Comparison of ENCODE assay signal across 36 cellular contexts in genomic region chr11:60338053-60338452, GRCh38. TPM values are rescaled to one million over a fixed set of nuclear protein-coding genes. Genes with fewer than 3 reads are reported as not detected.
"Had no signal": no experiment of that assay in that cellular context is flagged by ENCODE, and none has a peak within 500 bp of the region (broad histone marks: within the 10 kb centered on the region; RNA-seq: fewer than 3 reads in every experiment).

No MANE protein-coding gene starts in this region.

- ATAC-seq: activated CD8-positive, alpha-beta T cell treated with anti-CD3 and anti-CD28 coated beads for 36 hours; activated naive CD8-positive, alpha-beta T cell treated with anti-CD3 and anti-CD28 coated beads, Interleukin-2, amount 50 U/mL, for 24 hours; activated T-helper 17 cell treated with anti-CD3 and anti-CD28 coated beads, Interleukin-2, amount 50 U/mL, for 72 hours; body of pancreas; effector memory CD8-positive, alpha-beta T cell; foreskin keratinocyte; gastrocnemius medialis; heart left ventricle had no signal

- H3K27me3 Mint-ChIP-seq: activated B cell treated with CpG ODN at 0.5 μM for 24 hours had no signal

- H3K9me3 ChIP-seq: adrenal gland, body of pancreas, esophagus muscularis mucosa, gastrocnemius medialis, heart left ventricle had no signal

- H3K4me3 ChIP-seq: adrenal gland, body of pancreas, esophagus muscularis mucosa, gastrocnemius medialis, heart left ventricle had no signal

- H3K27ac ChIP-seq: adrenal gland, body of pancreas, esophagus muscularis mucosa, foreskin keratinocyte, gastrocnemius medialis, WERI-Rb-1 had no signal

- H3K4me3 Mint-ChIP-seq: activated B cell treated with CpG ODN at 0.5 μM for 24 hours; activated CD8-positive, alpha-beta T cell treated with anti-CD3 and anti-CD28 coated beads for 36 hours; activated naive CD4-positive, alpha-beta T cell treated with anti-CD3 and anti-CD28 coated beads, Interleukin-2, amount 50 U/mL, for 24 hours; activated naive CD8-positive, alpha-beta T cell treated with anti-CD3 and anti-CD28 coated beads for 36 hours; activated naive CD8-positive, alpha-beta T cell treated with anti-CD3 and anti-CD28 coated beads, Interleukin-2, amount 50 U/mL, for 24 hours; activated T-helper 17 cell treated with anti-CD3 and anti-CD28 coated beads, Interleukin-2, amount 50 U/mL, for 72 hours; effector memory CD8-positive, alpha-beta T cell; T-helper 1 cell treated with Interleukin-12 subunit alpha and Interleukin-12 subunit beta and Interleukin-4 antibody, amounts not matched to agents 30 μg/mL and 1 μg/mL, for 36 hours had no signal

- H3K36me3 ChIP-seq: adrenal gland, esophagus muscularis mucosa, gastrocnemius medialis, heart left ventricle, WERI-Rb-1 had no signal

- H3K36me3 Mint-ChIP-seq: activated naive CD4-positive, alpha-beta T cell treated with anti-CD3 and anti-CD28 coated beads, Interleukin-2, amount 50 U/mL, for 24 hours; activated naive CD8-positive, alpha-beta T cell treated with anti-CD3 and anti-CD28 coated beads for 36 hours had no signal

- FAIRE-seq: colon had no signal

- H3K9me3 Mint-ChIP-seq: activated B cell treated with CpG ODN at 0.5 μM for 24 hours; activated CD8-positive, alpha-beta T cell treated with anti-CD3 and anti-CD28 coated beads for 36 hours; activated naive CD4-positive, alpha-beta T cell treated with anti-CD3 and anti-CD28 coated beads, Interleukin-2, amount 50 U/mL, for 24 hours; activated naive CD8-positive, alpha-beta T cell treated with anti-CD3 and anti-CD28 coated beads for 36 hours; activated naive CD8-positive, alpha-beta T cell treated with anti-CD3 and anti-CD28 coated beads, Interleukin-2, amount 50 U/mL, for 24 hours; activated T-helper 17 cell treated with anti-CD3 and anti-CD28 coated beads, Interleukin-2, amount 50 U/mL, for 72 hours; effector memory CD8-positive, alpha-beta T cell; T-helper 1 cell treated with Interleukin-12 subunit alpha and Interleukin-12 subunit beta and Interleukin-4 antibody, amounts not matched to agents 30 μg/mL and 1 μg/mL, for 36 hours had no signal

- H3K4me1 Mint-ChIP-seq: activated naive CD4-positive, alpha-beta T cell treated with anti-CD3 and anti-CD28 coated beads, Interleukin-2, amount 50 U/mL, for 24 hours; activated naive CD8-positive, alpha-beta T cell treated with anti-CD3 and anti-CD28 coated beads for 36 hours; activated naive CD8-positive, alpha-beta T cell treated with anti-CD3 and anti-CD28 coated beads, Interleukin-2, amount 50 U/mL, for 24 hours; activated T-helper 17 cell treated with anti-CD3 and anti-CD28 coated beads, Interleukin-2, amount 50 U/mL, for 72 hours had no signal

- H3K27me3 ChIP-seq: adrenal gland, body of pancreas, foreskin keratinocyte, gastrocnemius medialis had no signal

- DNase-seq: activated B cell treated with CpG ODN at 0.5 μM for 24 hours; activated CD4-positive, alpha-beta T cell treated with anti-CD3 and anti-CD28 coated beads for 48 hours; activated CD4-positive, alpha-beta T cell treated with anti-CD3 and anti-CD28 coated beads, Interleukin-2, amount 50 U/mL, for 1 hour; activated CD4-positive, alpha-beta T cell treated with anti-CD3 and anti-CD28 coated beads, Interleukin-2, amount 50 U/mL, for 48 hours; activated CD8-positive, alpha-beta memory T cell treated with anti-CD3 and anti-CD28 coated beads for 24 hours; activated CD8-positive, alpha-beta T cell treated with anti-CD3 and anti-CD28 coated beads for 36 hours; activated effector memory CD4-positive, alpha-beta T cell treated with Interleukin-2 at 50 U/mL for 16 hours; activated gamma-delta T cell treated with Interleukin-2 at 50 U/mL for 16 hours; activated naive CD4-positive, alpha-beta T cell treated with Interleukin-2 at 50 U/mL for 16 hours; activated naive CD8-positive, alpha-beta T cell treated with anti-CD3 and anti-CD28 coated beads for 36 hours; activated naive CD8-positive, alpha-beta T cell treated with anti-CD3 and anti-CD28 coated beads, Interleukin-2, amount 50 U/mL, for 24 hours; activated T-cell treated with anti-CD3 and anti-CD28 coated beads, Interleukin-2, amount 50 U/mL, for 1 hour; activated T-cell treated with anti-CD3 and anti-CD28 coated beads, Interleukin-2, amount 50 U/mL, for 48 hours; adrenal gland; amygdala; aorta; body of pancreas; caudate nucleus; cortex of kidney; dermis blood vessel endothelial cell; effector CD4-positive, alpha-beta T cell; effector memory CD8-positive, alpha-beta T cell; erythroblast; foreskin keratinocyte; gastrocnemius medialis; glutamatergic neuron; heart left ventricle; T1000; WERI-Rb-1 had no signal

- H3K27ac Mint-ChIP-seq: activated B cell treated with CpG ODN at 0.5 μM for 24 hours; activated CD8-positive, alpha-beta T cell treated with anti-CD3 and anti-CD28 coated beads for 36 hours; activated naive CD4-positive, alpha-beta T cell treated with anti-CD3 and anti-CD28 coated beads, Interleukin-2, amount 50 U/mL, for 24 hours; activated naive CD8-positive, alpha-beta T cell treated with anti-CD3 and anti-CD28 coated beads for 36 hours; activated naive CD8-positive, alpha-beta T cell treated with anti-CD3 and anti-CD28 coated beads, Interleukin-2, amount 50 U/mL, for 24 hours; activated T-helper 17 cell treated with anti-CD3 and anti-CD28 coated beads, Interleukin-2, amount 50 U/mL, for 72 hours; effector memory CD8-positive, alpha-beta T cell; T-helper 1 cell treated with Interleukin-12 subunit alpha and Interleukin-12 subunit beta and Interleukin-4 antibody, amounts not matched to agents 30 μg/mL and 1 μg/mL, for 36 hours had no signal

- H3K4me1 ChIP-seq: adrenal gland, body of pancreas, esophagus muscularis mucosa, foreskin keratinocyte, gastrocnemius medialis had no signal

RNA-seq across cellular contexts. Expression of gene MS4A6E, which starts 11.0 kb away (rescaled TPM):
- total RNA-seq: activated B cell treated with CpG ODN at 0.5 μM for 24 hours; activated CD8-positive, alpha-beta T cell treated with anti-CD3 and anti-CD28 coated beads for 36 hours; activated naive CD8-positive, alpha-beta T cell treated with anti-CD3 and anti-CD28 coated beads for 36 hours; activated T-helper 17 cell treated with anti-CD3 and anti-CD28 coated beads, Interleukin-2, amount 50 U/mL, for 72 hours; adrenal gland; body of pancreas; chondrocyte; dermis blood vessel endothelial cell; esophagus muscularis mucosa; foreskin keratinocyte; gastrocnemius medialis; heart left ventricle; T-helper 2 cell treated with Interferon-gamma antibody and Interleukin-4, amounts not matched to agents 100 ng/mL and 5 ng/mL, for 36 hours had no signal
- polyA plus RNA-seq: aorta, foreskin keratinocyte had no signal

RNA-seq across cellular contexts. Expression of gene MS4A7, which starts 40.3 kb away (rescaled TPM):
- total RNA-seq: activated CD8-positive, alpha-beta T cell treated with anti-CD3 and anti-CD28 coated beads for 36 hours; activated T-helper 17 cell treated with anti-CD3 and anti-CD28 coated beads, Interleukin-2, amount 50 U/mL, for 72 hours; chondrocyte; dermis blood vessel endothelial cell; foreskin keratinocyte; T-helper 2 cell treated with Interferon-gamma antibody and Interleukin-4, amounts not matched to agents 100 ng/mL and 5 ng/mL, for 36 hours had no signal
- polyA plus RNA-seq: foreskin keratinocyte had no signal

RNA-seq across cellular contexts. Expression of gene MS4A4A, which starts 57.6 kb away (rescaled TPM):
- total RNA-seq: activated CD8-positive, alpha-beta T cell treated with anti-CD3 and anti-CD28 coated beads for 36 hours; activated naive CD8-positive, alpha-beta T cell treated with anti-CD3 and anti-CD28 coated beads for 36 hours; activated T-helper 17 cell treated with anti-CD3 and anti-CD28 coated beads, Interleukin-2, amount 50 U/mL, for 72 hours; chondrocyte; dermis blood vessel endothelial cell; foreskin keratinocyte; T-helper 2 cell treated with Interferon-gamma antibody and Interleukin-4, amounts not matched to agents 100 ng/mL and 5 ng/mL, for 36 hours had no signal
- polyA plus RNA-seq: foreskin keratinocyte had no signal

RNA-seq across cellular contexts. Expression of gene MS4A14, which starts 58.2 kb away (rescaled TPM):
- total RNA-seq: activated CD8-positive, alpha-beta T cell treated with anti-CD3 and anti-CD28 coated beads for 36 hours; activated naive CD8-positive, alpha-beta T cell treated with anti-CD3 and anti-CD28 coated beads for 36 hours; activated T-helper 17 cell treated with anti-CD3 and anti-CD28 coated beads, Interleukin-2, amount 50 U/mL, for 72 hours; chondrocyte; dermis blood vessel endothelial cell; foreskin keratinocyte; T-helper 2 cell treated with Interferon-gamma antibody and Interleukin-4, amounts not matched to agents 100 ng/mL and 5 ng/mL, for 36 hours had no signal
- polyA plus RNA-seq: foreskin keratinocyte had no signal
